Comparison of ENCODE assay signal across 8 cellular contexts in the genomic region with DNA sequence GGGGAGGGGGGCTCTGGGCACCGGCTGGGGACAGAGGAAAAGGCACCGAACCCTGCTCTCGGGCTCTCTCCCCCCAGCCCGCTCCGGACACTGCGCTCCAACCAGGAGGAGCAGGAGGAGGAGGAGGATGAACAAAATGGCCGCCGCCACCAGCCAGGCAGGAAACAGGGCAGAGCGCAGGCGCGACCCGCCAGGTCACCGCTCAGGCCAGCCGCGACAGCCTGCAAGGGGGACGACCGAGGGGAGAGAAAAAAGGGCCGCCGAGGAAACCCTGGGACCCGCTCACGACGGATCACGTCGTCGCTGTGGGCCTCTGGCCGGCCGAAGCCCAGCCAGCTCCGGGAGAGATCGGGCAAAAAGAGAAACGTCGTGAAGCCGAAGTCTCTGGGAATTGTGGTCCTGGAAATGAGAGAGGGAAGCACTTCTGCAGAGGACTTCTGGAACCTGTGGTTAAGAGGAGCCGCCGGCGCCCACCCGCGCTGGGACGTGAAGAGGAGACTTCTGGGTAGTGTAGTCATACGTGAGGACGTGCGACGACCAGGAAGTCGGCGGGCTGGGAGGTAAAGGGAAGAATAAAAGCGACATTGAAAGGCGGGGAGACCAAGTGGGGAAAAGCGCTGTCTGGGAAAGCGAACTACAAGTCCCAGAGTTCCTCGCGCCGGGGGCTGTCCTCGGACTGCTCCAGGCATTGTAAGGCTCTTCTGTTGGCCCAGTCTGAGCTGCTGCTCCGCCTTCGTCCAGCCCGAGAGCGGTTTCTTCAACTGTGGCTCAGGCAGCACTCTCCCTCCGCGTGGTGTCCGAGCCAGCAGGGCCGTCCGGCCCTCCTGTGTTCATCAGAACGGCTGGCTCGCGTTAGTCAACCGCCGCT. TPM values are rescaled to one million over a fixed set of nuclear protein-coding genes. Genes with fewer than 3 reads are reported as not detected.
DNase-seq lines count a peak whose midpoint lies in the region; ATAC-seq and TF ChIP-seq lines count a peak whose summit lies in the region.

TSS of gene TIAL1 (minus strand) at position 428 of the 868 bp plus-strand sequence. CDS start 499 bp downstream, outside the sequence.

- H3K4me3 ChIP-seq in GM12865 (ENCODE audit: low read depth, low read length) (peak within 1 kb of the TSS; percentile 66), ovary (peak within 1 kb of the TSS; percentile 96), thyroid gland (replicated peaks in 1 of 3) (peak within 1 kb of the TSS; percentile 47 to 79 (median 70))

- intact Hi-C loops in Right ventricle myocardium inferior (cut with DNase I) (loop anchor here (2.0 to 5.0 kb wide), 2 partner anchors 54 to 131 kb away; partner anchors contain the start of genes BAG3 and INPP5F), ovary (cut with DNase I) (loop anchor here in 1 of 4 donors (10.0 kb wide), 1 partner anchor 58 kb away; the partner anchor contains the start of gene BAG3), thyroid gland (cut with DNase I) (loop anchor here (5.0 to 10.0 kb wide), 2 partner anchors 51 to 52 kb away; partner anchors contain the start of gene RGS10)

- no peaks in the 10 kb centered on the region for H3K9me3 ChIP-seq in ovary
- H3K9me3 ChIP-seq in thyroid gland = no peaks in the 10 kb centered on the region

- H3K4me1 ChIP-seq in ovary (ENCODE audit: insufficient read depth) (peaks cover 3% of the 10 kb centered on the region), thyroid gland (peaks cover 35 to 39% of the 10 kb centered on the region in 2 donors)

- peaks cover 53% of the 10 kb centered on the region for H3K36me3 Mint-ChIP-seq in activated naive CD8-positive, alpha-beta T cell treated with anti-CD3 and anti-CD28 coated beads, Interleukin-2, amount 50 U/mL, for 24 hours (ENCODE audit: low read depth)

- ATAC-seq in HG02763 (IDR thresholded peaks at IDR 0.05; ENCODE audit: unreplicated experiment) = peak; percentile 89
- peak; percentile 93 for ATAC-seq in activated naive CD8-positive, alpha-beta T cell treated with anti-CD3 and anti-CD28 coated beads, Interleukin-2, amount 50 U/mL, for 24 hours
- ATAC-seq in Right ventricle myocardium inferior = peak; percentile 97

- H3K27ac ChIP-seq in ovary (peak within 1 kb of the TSS; percentile 93 to 99), thyroid gland (peak within 1 kb of the TSS; percentile 93 to 99 (median 99))

- H3K9me3 Mint-ChIP-seq in activated naive CD8-positive, alpha-beta T cell treated with anti-CD3 and anti-CD28 coated beads, Interleukin-2, amount 50 U/mL, for 24 hours = no peaks in the 10 kb centered on the region

- H3K27me3 ChIP-seq in ovary (no peaks in the 10 kb centered on the region), thyroid gland (no peaks in the 10 kb centered on the region)

- 0 to 1% (median 1%) methylated on average over 64 to 66 of the region's 66 CpGs for WGBS in ovary, 3 donors
- 0% methylated on average over 47 to 53 of the region's 66 CpGs for WGBS in thyroid gland, 2 donors

- H3K27ac Mint-ChIP-seq in activated naive CD8-positive, alpha-beta T cell treated with anti-CD3 and anti-CD28 coated beads, Interleukin-2, amount 50 U/mL, for 24 hours = peak within 1 kb of the TSS; percentile 93

- H3K4me3 Mint-ChIP-seq in activated naive CD8-positive, alpha-beta T cell treated with anti-CD3 and anti-CD28 coated beads, Interleukin-2, amount 50 U/mL, for 24 hours = peak within 1 kb of the TSS; percentile 93

- peaks cover 56% of the 10 kb centered on the region for H3K4me1 Mint-ChIP-seq in activated naive CD8-positive, alpha-beta T cell treated with anti-CD3 and anti-CD28 coated beads, Interleukin-2, amount 50 U/mL, for 24 hours

- TF ChIP-seq EP300 in ovary (IDR thresholded peaks at IDR 0.05) = no peak

- TF ChIP-seq POLR2A in ovary (IDR thresholded peaks at IDR 0.05) (no peak), thyroid gland (IDR thresholded peaks at IDR 0.05) (peak in 1 of 2 donors; percentile 88)

- H3K36me3 ChIP-seq in ovary (no peaks in the 10 kb centered on the region), thyroid gland (no peaks in the 10 kb centered on the region)

- no peaks in the 10 kb centered on the region for H3K27me3 Mint-ChIP-seq in activated naive CD8-positive, alpha-beta T cell treated with anti-CD3 and anti-CD28 coated beads, Interleukin-2, amount 50 U/mL, for 24 hours

- peak; percentile 100 for DNase-seq in GM12865 (ENCODE audit: low read depth)
- DNase-seq in NCI-H1417 treated with DMSO at 0.1 percent for 48 hours (lab: John Stamatoyannopoulos, UW) = peak; percentile 91
- DNase-seq in SW480 (ENCODE audit: low spot score) = peak; percentile 99
- peak; percentile 93 for DNase-seq in activated naive CD8-positive, alpha-beta T cell treated with anti-CD3 and anti-CD28 coated beads, Interleukin-2, amount 50 U/mL, for 24 hours
- peak; percentile 99 for DNase-seq in Right ventricle myocardium inferior (ENCODE audit: missing footprints)
- DNase-seq in ovary = peak; percentile 95 to 97 (median 96)
- peak; percentile 99 for DNase-seq in thyroid gland

- TF ChIP-seq CTCF in GM12865 (IDR thresholded peaks at IDR 0.05; ENCODE audit: insufficient read depth, low read depth, low read length, missing control alignments) (no peak), ovary (IDR thresholded peaks at IDR 0.05) (peak in 1 of 3 donors; percentile 10), thyroid gland (IDR thresholded peaks at IDR 0.05) (peak in 1 of 6 experiments; percentile 6)

RNA-seq across cellular contexts. Expression of gene TIAL1, which starts in this region (rescaled TPM):
- total RNA-seq in Right ventricle myocardium inferior (74.0 TPM), ovary (100 to 1,000 TPM in 4 of 7 donors, 10 to 100 TPM in 3; 58.9 to 113 (median 110) TPM), thyroid gland (100 to 1,000 TPM in 1 of 4 donors, 10 to 100 TPM in 3; 89.3 to 119 (median 95.5) TPM)
- polyA plus RNA-seq in ovary = 10 to 100 TPM; 48.2 to 99.5 TPM

Comparison
In these comparisons a context has a peak if more than half of its experiments do, and no peak if none do; other contexts are left out.
1. Peak in every context shown above with its lines: DNase-seq, ATAC-seq, H3K4me3 ChIP-seq and H3K27ac ChIP-seq.